15 cellular contexts compared by ENCODE assay signal in the genomic region with DNA sequence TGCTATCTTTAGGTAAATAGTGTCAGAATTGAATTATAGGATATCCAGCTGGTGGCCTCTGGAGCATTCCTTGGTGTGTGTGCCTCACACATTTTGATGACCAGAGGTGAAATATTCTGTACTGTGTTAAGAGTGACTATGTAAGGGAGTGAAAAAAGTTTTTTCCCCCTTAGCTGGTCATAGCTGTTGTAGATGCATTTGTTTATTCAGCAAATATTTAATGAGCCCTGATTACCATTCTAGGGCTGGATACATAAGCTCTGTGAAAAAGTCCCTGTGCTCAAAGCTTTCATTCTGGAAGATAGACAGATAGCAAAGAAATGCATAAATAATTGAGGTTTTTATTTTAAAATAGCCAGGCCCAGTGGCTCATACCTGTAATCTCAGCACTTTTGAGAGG. TPM values are rescaled to one million over a fixed set of nuclear protein-coding genes. Genes with fewer than 3 reads are reported as not detected.
DNase-seq lines count a peak whose midpoint lies in the region; ATAC-seq, FAIRE-seq and TF ChIP-seq lines count a peak whose summit lies in the region.
"Had no signal": no experiment of that assay in that cellular context is flagged by ENCODE, and none has a peak within 500 bp of the region (broad histone marks: within the 10 kb centered on the region; RNA-seq: fewer than 3 reads in every experiment).

No MANE protein-coding gene starts in this region.

- H4K91ac ChIP-seq in trophoblast cell (ENCODE audit: low read depth, low read length), result no peak overlapping the region

- no peak overlapping the region for H2BK5ac ChIP-seq in trophoblast cell (ENCODE audit: low read depth, low read length, poor library complexity)

- peak; percentile 18 for DNase-seq in DMS53 (lab: John Stamatoyannopoulos, UW)
- no peak for DNase-seq in DMS53 treated with DMSO at 0.1 percent for 48 hours (lab: John Stamatoyannopoulos, UW; ENCODE audit: unreplicated experiment)
- no peak for DNase-seq in central memory CD8-positive, alpha-beta T cell (ENCODE audit: low spot score in 2 of 2)
- no peak for DNase-seq in trophoblast cell
- no peak for DNase-seq in sciatic nerve (ENCODE audit: low spot score)
- DNase-seq in COLO668 (lab: John Stamatoyannopoulos, UW; ENCODE audit: unreplicated experiment), result no peak
- DNase-seq in GM12891 (ENCODE audit: insufficient read length, low spot score), result no peak
- DNase-seq: AML-193; CD8-positive, alpha-beta memory T cell; DMS79; GOT3; H9 had no signal

- H3K36me3 ChIP-seq in trophoblast cell (ENCODE audit: control insufficient read depth in 1 of 2, insufficient read depth in 2 of 2, low read length in 2 of 2), result peaks cover 2 to 3% of the 10 kb centered on the region in 2 experiments

- peaks cover 5% of the 10 kb centered on the region for H3K36me3 Mint-ChIP-seq in central memory CD8-positive, alpha-beta T cell (ENCODE audit: insufficient read depth)

- H3K27me3 ChIP-seq in trophoblast cell (ENCODE audit: insufficient read depth, low read length), result no peaks in the 10 kb centered on the region
- H3K27me3 ChIP-seq: BLaER1 had no signal

- H3K27ac ChIP-seq in trophoblast cell (ENCODE audit: low read depth, low read length), result no peak overlapping the region
- H3K27ac ChIP-seq: 22Rv1, BLaER1 had no signal

- peak overlapping the region; percentile 38 for H3K27ac Mint-ChIP-seq in central memory CD8-positive, alpha-beta T cell (ENCODE audit: low read depth)
- H3K27ac Mint-ChIP-seq: CD8-positive, alpha-beta memory T cell; H9 had no signal

- no peak overlapping the region for H3K4me2 ChIP-seq in trophoblast cell (ENCODE audit: low read length)
- H3K4me2 ChIP-seq: BLaER1 had no signal

- no peak overlapping the region for H3K14ac ChIP-seq in trophoblast cell (ENCODE audit: low read length)

- H3K23ac ChIP-seq in trophoblast cell (ENCODE audit: low read length), result no peak overlapping the region

- ATAC-seq in central memory CD8-positive, alpha-beta T cell (replicated peaks; ENCODE audit: extremely low read depth, poor library complexity, severe bottlenecking), result no peak
- no peak for ATAC-seq in sciatic nerve
- ATAC-seq: GM12878 had no signal

- TF ChIP-seq POLR2A in GM12891 (IDR thresholded peaks at IDR 0.05; ENCODE audit: low read depth, low read length), result no peak

- H3K4me3 Mint-ChIP-seq in central memory CD8-positive, alpha-beta T cell, result no peak overlapping the region
- H3K4me3 Mint-ChIP-seq: CD8-positive, alpha-beta memory T cell; H9 had no signal

- peaks cover 0 to 2% of the 10 kb centered on the region in 2 experiments for H3K4me1 ChIP-seq in trophoblast cell (ENCODE audit: control insufficient read depth in 1 of 2, insufficient read depth in 2 of 2, low read length in 2 of 2)

- peaks cover 22% of the 10 kb centered on the region for H3K4me1 Mint-ChIP-seq in central memory CD8-positive, alpha-beta T cell

- H3K4me3 ChIP-seq in trophoblast cell (ENCODE audit: low read depth, low read length), result no peak overlapping the region
- H3K4me3 ChIP-seq: BLaER1, GM12878 had no signal

- FAIRE-seq in GM12891 (lab: Jason Lieb, UNC), result no peak
- FAIRE-seq: GM12878 had no signal

- H3K79me2 ChIP-seq in trophoblast cell (ENCODE audit: control insufficient read depth, insufficient read depth, low read length, poor library complexity), result no peaks in the 10 kb centered on the region

- no peak overlapping the region for H4K8ac ChIP-seq in trophoblast cell (ENCODE audit: low read depth, low read length)

- H2AFZ ChIP-seq in trophoblast cell (ENCODE audit: insufficient read depth, low read length, poor library complexity), result no peak overlapping the region

- no peak overlapping the region for H2BK12ac ChIP-seq in trophoblast cell (ENCODE audit: low read length)

- H2AK5ac ChIP-seq in trophoblast cell (ENCODE audit: low read length), result no peak overlapping the region

- H3K4ac ChIP-seq in trophoblast cell (ENCODE audit: low read depth, low read length), result no peak overlapping the region

- H3K9me3 ChIP-seq in trophoblast cell (ENCODE audit: insufficient read depth, low read depth, low read length), result no peaks in the 10 kb centered on the region

- H3K9me3 Mint-ChIP-seq in central memory CD8-positive, alpha-beta T cell, result peaks cover 5% of the 10 kb centered on the region

- H3K9ac ChIP-seq in trophoblast cell (ENCODE audit: low read length), result peak overlapping the region; percentile 70
- H3K9ac ChIP-seq: BLaER1 had no signal

- H4K12ac ChIP-seq in trophoblast cell (ENCODE audit: low read depth, low read length), result no peak overlapping the region

- intact Hi-C loops in sciatic nerve (cut with DNase I), result no loop called here

- no peaks in the 10 kb centered on the region for H3K27me3 Mint-ChIP-seq in central memory CD8-positive, alpha-beta T cell
- H3K27me3 Mint-ChIP-seq: CD8-positive, alpha-beta memory T cell had no signal

- H3K18ac ChIP-seq in trophoblast cell (ENCODE audit: low read length), result no peak overlapping the region

- H2BK120ac ChIP-seq in trophoblast cell (ENCODE audit: insufficient read depth, low read length, poor library complexity), result no peak overlapping the region

- H3K79me1 ChIP-seq in trophoblast cell (ENCODE audit: low read length), result no peaks in the 10 kb centered on the region

TF ChIP-seq in GM12891, 5 proteins besides CTCF, POLR2A, EP300 and RAD21:
- TF ChIP-seq POLR2AphosphoS5 (IDR thresholded peaks at IDR 0.05; ENCODE audit: low read depth, low read length) (no peak), PAX5 (IDR thresholded peaks at IDR 0.05; ENCODE audit: insufficient read depth, low read length, severe bottlenecking) (no peak), POU2F2 (IDR thresholded peaks at IDR 0.05; ENCODE audit: low read depth, low read length) (no peak), TAF1 (IDR thresholded peaks at IDR 0.05; ENCODE audit: low read depth, low read length) (no peak), SPI1 (IDR thresholded peaks at IDR 0.05; ENCODE audit: low read depth, low read length) (no peak)

RNA-seq across cellular contexts. Expression of a gene that starts 10.9 kb away (rescaled TPM):
- 56.3 and 58.4 TPM in 2 replicates for polyA plus RNA-seq in trophoblast cell (2013)
- 50.3 TPM for total RNA-seq in sciatic nerve
- polyA plus RNA-seq in GM12891 (2012; ENCODE audit: low read depth, missing spikeins), result 13.0 TPM

RNA-seq across cellular contexts. Expression of a gene that starts 49.6 kb away (rescaled TPM):
- 24.6 and 25.4 TPM in 2 replicates for polyA plus RNA-seq in trophoblast cell (2013)
- 39.1 TPM for total RNA-seq in sciatic nerve
- polyA plus RNA-seq in GM12891 (2012; ENCODE audit: low read depth, missing spikeins), result 8.9 TPM

RNA-seq across cellular contexts. Expression of a gene that starts 49.7 kb away (rescaled TPM):
- 18.4 and 18.5 TPM in 2 replicates for polyA plus RNA-seq in trophoblast cell (2013)
- 25.2 TPM for total RNA-seq in sciatic nerve
- polyA plus RNA-seq in GM12891 (2012; ENCODE audit: low read depth, missing spikeins), result 18.4 TPM
